18 cellular contexts compared by ENCODE assay signal in the genomic region with DNA sequence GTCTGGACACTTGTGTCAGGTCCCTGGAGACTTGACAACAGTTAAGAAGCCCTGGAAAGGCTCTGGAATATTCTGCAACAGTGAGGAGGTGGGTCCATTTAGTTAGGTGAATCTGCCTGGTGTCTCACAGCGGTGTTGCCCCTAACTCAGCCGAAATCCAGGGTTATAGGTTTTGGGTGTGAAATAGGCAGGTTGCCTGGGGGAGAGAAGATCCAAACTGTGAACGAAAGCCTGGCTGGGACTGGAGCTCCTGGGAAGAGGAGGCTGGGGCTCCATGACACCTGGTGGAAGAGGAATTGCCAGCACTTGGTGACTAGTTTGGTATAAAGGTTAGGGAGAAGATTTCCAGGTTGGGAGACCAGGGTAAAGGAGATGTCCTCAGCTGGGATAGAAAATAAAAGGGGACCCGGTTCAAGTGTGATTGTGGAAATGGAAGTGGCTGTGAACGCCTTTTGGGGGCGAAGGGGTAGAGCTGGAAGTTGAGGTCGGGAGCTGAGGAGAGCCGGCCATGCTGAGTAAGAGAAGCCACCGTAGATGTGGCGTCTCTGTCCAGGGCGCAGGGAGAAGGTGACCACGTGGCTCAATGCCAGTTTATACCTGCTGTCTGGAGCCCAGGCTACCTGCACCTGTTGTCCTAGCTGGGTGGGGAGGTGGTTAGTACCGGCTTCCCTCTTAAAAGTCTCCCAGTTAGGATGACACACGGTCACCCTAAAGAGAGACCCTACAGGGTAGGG.
"Had no signal": no experiment of that assay in that cellular context is flagged by ENCODE, and none has a peak within 500 bp of the region (broad histone marks: within the 10 kb centered on the region; RNA-seq: fewer than 3 reads in every experiment).

No MANE protein-coding gene starts in this region.

- FAIRE-seq: colon, endothelial cell of umbilical vein had no signal

- DNase-seq: activated CD4-positive, alpha-beta memory T cell treated with anti-CD3 and anti-CD28 coated beads, Interleukin-2, amount 10 ng/mL, durations not matched to agents 7 days and 5 days; activated CD4-positive, alpha-beta T cell treated with anti-CD3 and anti-CD28 coated beads for 36 hours; activated naive CD4-positive, alpha-beta T cell treated with anti-CD3 and anti-CD28 coated beads, Interleukin-2, amount 10 ng/mL, durations not matched to agents 7 days and 5 days; effector CD4-positive, alpha-beta T cell; esophagus squamous epithelium; hippocampal formation; kidney glomerular epithelial cell; left ventricle myocardium superior; mesendoderm; ovary; SHP77; stimulated activated CD4-positive, alpha-beta T cell treated with anti-CD3 and anti-CD28 coated beads, Interleukin-4, amount 100 ng/mL, for 1 hour; stimulated activated naive CD4-positive, alpha-beta T cell; substantia nigra had no signal

- H3K4me3 ChIP-seq: cardiac muscle cell, esophagus squamous epithelium, ovary, tibial nerve had no signal

- H3K27ac ChIP-seq: cardiac muscle cell, esophagus squamous epithelium, ovary, tibial nerve had no signal

- H3K27me3 ChIP-seq: ovary had no signal

- H3K9me3 ChIP-seq: esophagus squamous epithelium, ovary, tibial nerve had no signal

- ATAC-seq: activated CD4-positive, alpha-beta T cell treated with anti-CD3 and anti-CD28 coated beads for 36 hours; left ventricle myocardium superior had no signal

- H3K36me3 ChIP-seq: cardiac muscle cell, esophagus squamous epithelium, ovary, tibial nerve had no signal
